In genomic region chr5:60699549-60700346, GRCh38 we compare ENCODE assay signal across 1 cellular context.
TF ChIP-seq lines count a peak whose summit lies in the region.

Gene DEPDC1B (minus strand): TSS chr5:60700166. CDS start chr5:60700093, 73 bp downstream.

TF ChIP-seq in HepG2, 621 proteins besides CTCF, POLR2A, EP300 and RAD21 (continued from another document and continues in another):
- 0 out of 2 replicates have a peak, but pooled peaks have one; percentile 41 for TF ChIP-seq ZNF646 (CRISPR knock-in tag; IDR thresholded peaks at IDR 0.05)
- peak; percentile 39; the same call in 1 of the 2 replicates for TF ChIP-seq E2F2 (CRISPR knock-in tag; IDR thresholded peaks at IDR 0.05; ENCODE audit: borderline replicate concordance)
- 0 out of 4 replicates have a peak, but pooled peaks of 1 of the 2 experiments have one; percentile 8 for TF ChIP-seq REST (IDR thresholded peaks at IDR 0.05; ENCODE audit: borderline replicate concordance in 1 of 2, low read depth in 1 of 2, low read length in 2 of 2)
- no peak for TF ChIP-seq ZNF138 (CRISPR knock-in tag; IDR thresholded peaks at IDR 0.05; ENCODE audit: low read depth)
- peak; percentile 93 for TF ChIP-seq ZFYVE20 (CRISPR knock-in tag; IDR thresholded peaks at IDR 0.05; ENCODE audit: borderline replicate concordance, low read depth)
- TF ChIP-seq HDAC1 (CRISPR knock-in tag; IDR thresholded peaks at IDR 0.05), result peak; percentile 94
- no peak for TF ChIP-seq EED (CRISPR knock-in tag; IDR thresholded peaks at IDR 0.05)
- no peak for TF ChIP-seq ZFP36L2 (CRISPR knock-in tag; IDR thresholded peaks at IDR 0.05)
- TF ChIP-seq ZNF180 (CRISPR knock-in tag; IDR thresholded peaks at IDR 0.05; ENCODE audit: borderline replicate concordance, low read depth), result no peak
- no peak for TF ChIP-seq ZNF264 (CRISPR knock-in tag; IDR thresholded peaks at IDR 0.05)
- TF ChIP-seq ZNF558 (CRISPR knock-in tag; IDR thresholded peaks at IDR 0.05; ENCODE audit: borderline replicate concordance), result 0 out of 2 replicates have a peak, but pooled peaks have one; percentile 16
- no peak for TF ChIP-seq KIAA2018 (CRISPR knock-in tag; IDR thresholded peaks at IDR 0.05; ENCODE audit: borderline replicate concordance)
- TF ChIP-seq ZNF484 (CRISPR knock-in tag; IDR thresholded peaks at IDR 0.05; ENCODE audit: borderline replicate concordance, low read depth), result no peak
- peak; percentile 53; the same call in 1 of the 2 replicates for TF ChIP-seq ZNF337 (CRISPR knock-in tag; IDR thresholded peaks at IDR 0.05; ENCODE audit: borderline replicate concordance, low read depth)
- no peak for TF ChIP-seq MAFF (IDR thresholded peaks at IDR 0.05; ENCODE audit: low read depth, low read length)
- peak; percentile 49; the same call in 1 of the 2 replicates for TF ChIP-seq SRY (CRISPR knock-in tag; IDR thresholded peaks at IDR 0.05)
- TF ChIP-seq ZSCAN5A (CRISPR knock-in tag; IDR thresholded peaks at IDR 0.05; ENCODE audit: borderline replicate concordance), result peak; percentile 79; the same call in 1 of the 2 replicates
- TF ChIP-seq IRF9 (CRISPR knock-in tag; IDR thresholded peaks at IDR 0.05; ENCODE audit: borderline replicate concordance), result peak; percentile 66
- 0 out of 2 replicates have a peak, but pooled peaks have one; percentile 30 for TF ChIP-seq RNF219 (CRISPR knock-in tag; IDR thresholded peaks at IDR 0.05)
- peak; percentile 81; the same call in 1 of the 2 replicates for TF ChIP-seq MED13 (CRISPR knock-in tag; IDR thresholded peaks at IDR 0.05)
- TF ChIP-seq ZNF562 (CRISPR knock-in tag; IDR thresholded peaks at IDR 0.05; ENCODE audit: borderline replicate concordance), result no peak; the same call in 1 of the 2 replicates
- TF ChIP-seq HNF4A (CRISPR knock-in tag; IDR thresholded peaks at IDR 0.05), result peak; percentile 0; the same call in 1 of the 2 replicates
- TF ChIP-seq ZNF761 (CRISPR knock-in tag; conservative IDR thresholded peaks at IDR 0.05), result peak; percentile 63; the same call in 1 of the 2 replicates
- peak; percentile 50; the same call in 1 of the 2 replicates for TF ChIP-seq ZNF776 (CRISPR knock-in tag; IDR thresholded peaks at IDR 0.05)
- TF ChIP-seq POLR2AphosphoS2 (IDR thresholded peaks at IDR 0.05; ENCODE audit: low read depth, low read length), result no peak
- TF ChIP-seq ZNF367 (CRISPR knock-in tag; IDR thresholded peaks at IDR 0.05; ENCODE audit: borderline replicate concordance), result peak; percentile 59; the same call in 1 of the 2 replicates
